ENCODE assay signal across 21 cellular contexts in genomic region chr17:68564415-68565111, GRCh38. TPM values are rescaled to one million over a fixed set of nuclear protein-coding genes. Genes with fewer than 3 reads are reported as not detected.
DNase-seq lines count a peak whose midpoint lies in the region; TF ChIP-seq lines count a peak whose summit lies in the region.
"Had no signal": no experiment of that assay in that cellular context is flagged by ENCODE, and none has a peak within 500 bp of the region (broad histone marks: within the 10 kb centered on the region; RNA-seq: fewer than 3 reads in every experiment).

No MANE protein-coding gene starts in this region.

- H3F3A ChIP-seq in PC-9 (ENCODE audit: insufficient read depth, low read depth): no peaks in the 10 kb centered on the region

- H3K27ac ChIP-seq in epithelial cell of prostate (peak overlapping the region; percentile 71), mesendoderm (ENCODE audit: low read depth, low read length) (peak overlapping the region; percentile 34), PC-9 (no peak overlapping the region)
- H3K27ac ChIP-seq: KMS-11 had no signal

- H2BK5ac ChIP-seq in mesendoderm (ENCODE audit: low read length): no peak overlapping the region

- H3K4me2 ChIP-seq in mesendoderm (ENCODE audit: low read length): no peak overlapping the region
- no peak overlapping the region for H3K4me2 ChIP-seq in PC-9
- H3K4me2 ChIP-seq: KMS-11 had no signal

- BruUV-seq in MCF 10A (replicated peaks; lab: Mats Ljungman, UMichigan) (no TSS peak), PC-9 (replicated peaks; lab: Mats Ljungman, UMichigan) (no TSS peak)

- no CpG with 5 or more reads among the region's 8 CpGs for WGBS in mesendoderm (ENCODE audit: extremely low coverage, insufficient coverage, low lambda C conversion rate)

- H3K4me3 Mint-ChIP-seq in MCF 10A (ENCODE audit: unreplicated experiment): no peak overlapping the region
- H3K4me3 Mint-ChIP-seq: CD4-positive, alpha-beta T cell had no signal

- no peak overlapping the region for H4K5ac ChIP-seq in mesendoderm (ENCODE audit: low read length)

- H3K4me1 Mint-ChIP-seq in MCF 10A (ENCODE audit: insufficient read depth, unreplicated experiment): peaks cover 16% of the 10 kb centered on the region

- H3K4me3 ChIP-seq in mesendoderm (ENCODE audit: low read length) (no peak overlapping the region), PC-9 (no peak overlapping the region)

- POLR2A ChIA-PET in MCF 10A (lab: Yijun Ruan, JAX) (interaction anchor here (0.6 kb wide), 1 partner anchor 10 kb away, joined by 3 read pairs; no protein-coding TSS in a partner anchor), PC-9 (lab: Charles Lee; ENCODE audit: unreplicated experiment) (no interaction called here)

- DNase-seq in MCF 10A (ENCODE audit: unreplicated experiment) (peak; percentile 38), epithelial cell of prostate (ENCODE audit: low read depth, low spot score) (peak; percentile 87), mesendoderm (no peak), dedifferentiated amniotic fluid mesenchymal stem cell (ENCODE audit: extremely low spot score) (no peak), PC-9 (no peak), LoVo (ENCODE audit: low spot score) (no peak)
- no peak for DNase-seq in central memory CD4-positive, alpha-beta T cell
- DNase-seq: CD4-positive, alpha-beta T cell; COR-L47; DMS79 treated with DMSO at 0.1 percent for 48 hours; HCEC 1CT; IMR-90; MV-4-11; NCI-H1105 treated with DMSO at 0.1 percent for 48 hours; NCI-H1694; NCI-H2081; NCI-H2171; NCI-H524 treated with DMSO at 0.1 percent for 48 hours; NCI-H82; SHP77 had no signal

- no peak overlapping the region for H2BK120ac ChIP-seq in mesendoderm (ENCODE audit: low read depth, low read length)

- no peak overlapping the region for H3K56ac ChIP-seq in mesendoderm (ENCODE audit: low read length)

- no peak overlapping the region for H3K18ac ChIP-seq in mesendoderm (ENCODE audit: low read length)

- H3K9me3 ChIP-seq in PC-9 (ENCODE audit: insufficient read depth, low read depth): no peaks in the 10 kb centered on the region

- H3K36me3 Mint-ChIP-seq in MCF 10A (ENCODE audit: insufficient read depth, unreplicated experiment): no peaks in the 10 kb centered on the region

- no peaks in the 10 kb centered on the region for H3K79me1 ChIP-seq in mesendoderm (ENCODE audit: low read length)

- H3K4ac ChIP-seq in mesendoderm (ENCODE audit: low read depth, low read length): no peak overlapping the region

- H4K20me1 ChIP-seq in PC-9 (ENCODE audit: insufficient read depth): no peaks in the 10 kb centered on the region

- TF ChIP-seq CTCF in MCF 10A (IDR thresholded peaks at IDR 0.05; ENCODE audit: unreplicated experiment): no peak
- no peak for TF ChIP-seq CTCF in PC-9 (conservative IDR thresholded peaks at IDR 0.05)

- peaks cover 1% of the 10 kb centered on the region for H3K36me3 ChIP-seq in mesendoderm (ENCODE audit: control insufficient read depth, insufficient read depth, low read length)
- no peaks in the 10 kb centered on the region for H3K36me3 ChIP-seq in PC-9 (ENCODE audit: low read depth)

- no peak overlapping the region for H2AFZ ChIP-seq in PC-9

- no peaks in the 10 kb centered on the region for H3K27me3 ChIP-seq in mesendoderm (ENCODE audit: insufficient read depth, low read length, poor library complexity)
- peaks cover 52% of the 10 kb centered on the region for H3K27me3 ChIP-seq in PC-9 (ENCODE audit: insufficient read depth, low read depth)

- H3K9me2 ChIP-seq in PC-9 (ENCODE audit: insufficient read depth): no peaks in the 10 kb centered on the region

- H2AK5ac ChIP-seq in mesendoderm (ENCODE audit: low read length): no peak overlapping the region

- intact Hi-C loops in MCF 10A (cut with micrococcal nuclease): no loop called here
- intact Hi-C loops in PC-9 (cut with micrococcal nuclease; ENCODE audit: unreplicated experiment): no loop called here

- H3K4me1 ChIP-seq in mesendoderm (ENCODE audit: control insufficient read depth, low read depth, low read length) (no peaks in the 10 kb centered on the region), PC-9 (replicated peaks; ENCODE audit: insufficient read depth) (no peaks in the 10 kb centered on the region)

- peak overlapping the region; percentile 52 for H3K27ac Mint-ChIP-seq in MCF 10A (ENCODE audit: low read depth, unreplicated experiment)
- H3K27ac Mint-ChIP-seq: CD4-positive, alpha-beta T cell had no signal

- H2BK15ac ChIP-seq in mesendoderm (replicated peaks; ENCODE audit: low read depth): no peak overlapping the region

- no peak overlapping the region for H3K23ac ChIP-seq in mesendoderm (ENCODE audit: low read length)

- no peak overlapping the region for H4K8ac ChIP-seq in mesendoderm (ENCODE audit: low read depth, low read length)

- H3K9ac ChIP-seq in mesendoderm (ENCODE audit: low read length): no peak overlapping the region
- H3K9ac ChIP-seq: KMS-11 had no signal

- no peaks in the 10 kb centered on the region for H3K27me3 Mint-ChIP-seq in MCF 10A (ENCODE audit: insufficient read depth, unreplicated experiment)

- H3K9me3 Mint-ChIP-seq in MCF 10A (ENCODE audit: unreplicated experiment): no peaks in the 10 kb centered on the region
- H3K9me3 Mint-ChIP-seq: CD4-positive, alpha-beta T cell had no signal

- no peaks in the 10 kb centered on the region for H3K79me2 ChIP-seq in mesendoderm (ENCODE audit: control insufficient read depth, insufficient read depth, low read length)
- no peaks in the 10 kb centered on the region for H3K79me2 ChIP-seq in PC-9 (ENCODE audit: low read depth)

- CTCF ChIA-PET in MCF 10A (lab: Yijun Ruan, JAX): interaction anchor here (0.8 kb wide), 1 partner anchor 21 kb away, joined by 4 read pairs; no protein-coding TSS in a partner anchor
- CTCF ChIA-PET in PC-9 (lab: Charles Lee): no interaction called here

RNA-seq across cellular contexts. Expression of gene FAM20A, which starts 36.6 kb away (rescaled TPM):
- total RNA-seq in MCF 10A (2022): not detected in 2 replicates
- 11.4 TPM for polyA plus RNA-seq in mesendoderm (2013, experiment 1 of 2)
- 11.3 TPM for polyA plus RNA-seq in mesendoderm (2013, experiment 2 of 2)
- not detected in 2 replicates for total RNA-seq in PC-9 (2021)
- total RNA-seq: CD4-positive, alpha-beta T cell; IMR-90 had no signal
- polyA plus RNA-seq: IMR-90 had no signal

RNA-seq across cellular contexts. Expression of gene PRKAR1A, which starts 52.3 kb away (rescaled TPM):
- total RNA-seq in MCF 10A (2022) (264 and 271 TPM in 2 replicates), PC-9 (2021) (161 and 181 TPM in 2 replicates)
- 91.6 TPM for polyA plus RNA-seq in mesendoderm (2013, experiment 1 of 2)
- 93.2 TPM for polyA plus RNA-seq in mesendoderm (2013, experiment 2 of 2)

Comparison
In these comparisons a context has a peak if more than half of its experiments do, and no peak if none do; other contexts are left out.
1. DNase-seq: peak in MCF 10A (single experiment) and epithelial cell of prostate (single experiment); none in mesendoderm (single experiment), central memory CD4-positive, alpha-beta T cell (single experiment), dedifferentiated amniotic fluid mesenchymal stem cell (single experiment), PC-9 (0 of 2) and LoVo (single experiment).